In genomic region chr9:74979844-74980243, GRCh38 we compare ENCODE assay signal across 6 cellular contexts.
"Had no signal": no experiment of that assay in that cellular context is flagged by ENCODE, and none has a peak within 500 bp of the region (broad histone marks: within the 10 kb centered on the region; RNA-seq: fewer than 3 reads in every experiment).

No MANE protein-coding gene starts in this region.

- FAIRE-seq: HTR-8/SVneo had no signal

- H3K27ac ChIP-seq: HL-60, KMS-11 had no signal

- H3K9ac ChIP-seq: KMS-11 had no signal

- DNase-seq: Karpas-422, KBM-7, KG1 had no signal

- H3K4me2 ChIP-seq: KMS-11 had no signal
